Comparison of ENCODE assay signal across 11 cellular contexts in the genomic region with DNA sequence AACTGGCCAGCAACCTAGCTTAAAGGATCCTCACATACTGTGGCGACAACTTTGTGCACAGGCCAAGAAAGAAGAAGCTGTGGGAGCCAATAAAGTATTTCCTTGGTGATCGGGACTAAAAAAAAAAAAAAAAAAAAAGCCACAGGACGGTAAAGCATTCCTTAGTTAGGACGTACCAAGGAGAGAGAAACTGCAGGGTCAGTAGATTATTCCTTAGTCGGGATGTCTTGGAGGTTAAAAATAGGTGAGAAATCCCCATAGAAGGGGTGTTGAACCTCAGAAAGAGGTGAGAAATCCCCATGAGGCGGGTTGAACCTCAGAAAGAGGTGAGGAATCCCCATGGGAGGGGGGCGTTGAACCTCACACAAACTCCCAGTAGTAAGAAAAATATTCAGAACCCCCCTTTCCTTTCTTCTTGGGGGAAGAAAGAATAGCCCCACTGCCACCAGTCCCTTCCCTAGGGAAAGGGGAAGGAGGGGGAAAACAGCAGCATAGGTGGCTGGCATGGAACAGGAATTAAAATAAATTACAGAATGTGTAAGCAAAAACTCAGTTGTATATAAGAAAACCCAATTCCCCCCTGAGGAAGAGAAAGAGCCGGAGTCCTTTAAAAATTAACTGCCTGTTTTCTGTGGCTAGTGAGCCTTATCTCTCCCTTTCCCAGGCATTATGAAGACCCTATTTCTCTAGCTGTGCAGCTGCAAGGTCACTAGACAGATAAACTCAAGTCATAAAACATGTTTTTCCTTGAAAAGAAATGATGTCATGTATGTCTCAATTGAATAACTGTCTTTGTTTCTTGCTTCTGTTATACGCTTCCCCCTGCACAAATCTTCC. TPM values are rescaled to one million over a fixed set of nuclear protein-coding genes. Genes with fewer than 3 reads are reported as not detected.
DNase-seq lines count a peak whose midpoint lies in the region; FAIRE-seq and TF ChIP-seq lines count a peak whose summit lies in the region.
"Had no signal": no experiment of that assay in that cellular context is flagged by ENCODE, and none has a peak within 500 bp of the region (broad histone marks: within the 10 kb centered on the region; RNA-seq: fewer than 3 reads in every experiment).

No MANE protein-coding gene starts in this region.

- H4K20me1 ChIP-seq in SK-N-SH (ENCODE audit: insufficient read depth), result no peaks in the 10 kb centered on the region

- H3K9me3 ChIP-seq in kidney (ENCODE audit: control insufficient read depth in 1 of 2, low read length in 2 of 2), result no peaks in the 10 kb centered on the region
- no peaks in the 10 kb centered on the region for H3K9me3 ChIP-seq in testis
- H3K9me3 ChIP-seq in SK-N-SH, result no peaks in the 10 kb centered on the region

- CTCF ChIA-PET in activated CD4-positive, alpha-beta T cell treated with anti-CD3 and anti-CD28 coated beads, Interleukin-2, amount 10 ng/mL, durations not matched to agents 7 days and 5 days (lab: Charles Lee), result interaction anchor here (0.6 kb wide), 2 partner anchors 1086 to 1325 kb away, joined by 3 to 4 read pairs; no protein-coding TSS in a partner anchor
- CTCF ChIA-PET in SK-N-SH (lab: Yijun Ruan, JAX), result no interaction called here

- TF ChIP-seq EP300 in SK-N-SH (IDR thresholded peaks at IDR 0.05; ENCODE audit: borderline replicate concordance in 1 of 2, low read depth in 1 of 2, low read length in 1 of 2), result no peak

- peaks cover 13% of the 10 kb centered on the region for H3K4me1 Mint-ChIP-seq in activated CD4-positive, alpha-beta T cell treated with anti-CD3 and anti-CD28 coated beads, Interleukin-2, amount 10 ng/mL, durations not matched to agents 7 days and 5 days

- H3K36me3 ChIP-seq in kidney (ENCODE audit: control insufficient read depth in 1 of 2, insufficient read depth in 2 of 2, low read length in 2 of 2) (no peaks in the 10 kb centered on the region), testis (ENCODE audit: low read depth, missing control alignments) (no peaks in the 10 kb centered on the region), SK-N-SH (replicated peaks in 1 of 2; ENCODE audit: control insufficient read depth in 1 of 2, insufficient read depth in 2 of 2, low read length in 1 of 2) (no peaks in the 10 kb centered on the region)

- H3K4me1 ChIP-seq in kidney (ENCODE audit: control insufficient read depth in 1 of 2, insufficient read depth in 1 of 2, low read depth in 1 of 2, low read length in 2 of 2) (peaks cover 5 to 18% of the 10 kb centered on the region in 2 donors), testis (peaks cover 23% of the 10 kb centered on the region), SK-N-SH (ENCODE audit: control insufficient read depth in 1 of 2, insufficient read depth in 2 of 2, low read depth in 1 of 2, low read length in 1 of 2) (peaks cover 0 to 9% of the 10 kb centered on the region in 2 experiments; a peak in 1 of 4 replicates)

- FAIRE-seq in kidney (lab: Jason Lieb, UNC), result no peak

- no peak overlapping the region for H3K4me2 ChIP-seq in SK-N-SH

- POLR2A ChIA-PET in activated CD4-positive, alpha-beta T cell treated with anti-CD3 and anti-CD28 coated beads, Interleukin-2, amount 10 ng/mL, durations not matched to agents 7 days and 5 days (lab: Charles Lee), result no interaction called here
- POLR2A ChIA-PET in SK-N-SH (lab: Yijun Ruan, JAX), result no interaction called here

- no peak overlapping the region for H3K4me3 Mint-ChIP-seq in activated CD4-positive, alpha-beta T cell treated with anti-CD3 and anti-CD28 coated beads, Interleukin-2, amount 10 ng/mL, durations not matched to agents 7 days and 5 days
- H3K4me3 Mint-ChIP-seq: activated CD4-positive, alpha-beta memory T cell treated with anti-CD3 and anti-CD28 coated beads for 36 hours had no signal

- no peak for TF ChIP-seq POLR2A in testis (IDR thresholded peaks at IDR 0.05)

- H3F3A ChIP-seq in SK-N-SH (replicated peaks; ENCODE audit: insufficient read depth), result no peaks in the 10 kb centered on the region

- H3K27me3 Mint-ChIP-seq in activated CD4-positive, alpha-beta T cell treated with anti-CD3 and anti-CD28 coated beads, Interleukin-2, amount 10 ng/mL, durations not matched to agents 7 days and 5 days, result peaks cover 17% of the 10 kb centered on the region
- H3K27me3 Mint-ChIP-seq: activated CD4-positive, alpha-beta memory T cell treated with anti-CD3 and anti-CD28 coated beads for 36 hours had no signal

- no peak for TF ChIP-seq RAD21 in SK-N-SH (IDR thresholded peaks at IDR 0.05; ENCODE audit: low read length)

- H3K4me3 ChIP-seq in kidney (ENCODE audit: low read length in 2 of 2) (peak overlapping the region; percentile 91 to 95), testis (peak overlapping the region; percentile 70 to 71), SK-N-SH (ENCODE audit: low read depth in 2 of 2, low read length in 1 of 2) (no peak overlapping the region)

- peak overlapping the region; percentile 37 for H3K27ac Mint-ChIP-seq in activated CD4-positive, alpha-beta T cell treated with anti-CD3 and anti-CD28 coated beads, Interleukin-2, amount 10 ng/mL, durations not matched to agents 7 days and 5 days
- H3K27ac Mint-ChIP-seq: activated CD4-positive, alpha-beta memory T cell treated with anti-CD3 and anti-CD28 coated beads for 36 hours had no signal

- TF ChIP-seq CTCF in VCaP (conservative IDR thresholded peaks at IDR 0.05) (no peak), kidney (IDR thresholded peaks at IDR 0.05; ENCODE audit: borderline replicate concordance, extremely low read depth, insufficient read depth) (no peak), testis (IDR thresholded peaks at IDR 0.05) (no peak), SK-N-SH (IDR thresholded peaks at IDR 0.05) (no peak)

- no peaks in the 10 kb centered on the region for H3K9me2 ChIP-seq in SK-N-SH

- H3K36me3 Mint-ChIP-seq in activated CD4-positive, alpha-beta T cell treated with anti-CD3 and anti-CD28 coated beads, Interleukin-2, amount 10 ng/mL, durations not matched to agents 7 days and 5 days (ENCODE audit: low read depth), result peaks cover 4% of the 10 kb centered on the region

- peaks cover 5% of the 10 kb centered on the region for H3K9me3 Mint-ChIP-seq in activated CD4-positive, alpha-beta T cell treated with anti-CD3 and anti-CD28 coated beads, Interleukin-2, amount 10 ng/mL, durations not matched to agents 7 days and 5 days

- H3K9ac ChIP-seq in kidney (ENCODE audit: low read length in 2 of 2), result peak overlapping the region; percentile 98 to 99
- no peak overlapping the region for H3K9ac ChIP-seq in SK-N-SH

- DNase-seq in activated CD4-positive, alpha-beta T cell treated with anti-CD3 and anti-CD28 coated beads, Interleukin-2, amount 10 ng/mL, durations not matched to agents 7 days and 5 days, result no peak
- DNase-seq in activated CD4-positive, alpha-beta T cell treated with anti-CD3 and anti-CD28 coated beads for 1 hour, result no peak
- DNase-seq in kidney, result no peak
- DNase-seq in testis, result peak; percentile 22
- no peak for DNase-seq in activated effector memory CD4-positive, alpha-beta T cell treated with Interleukin-2 at 50 U/mL for 16 hours
- no peak for DNase-seq in SK-N-SH
- DNase-seq in SKM-1 treated with dmso at 0.1 percent for 144 hours (lab: John Stamatoyannopoulos, UW; ENCODE audit: unreplicated experiment), result no peak
- DNase-seq: activated CD4-positive, alpha-beta memory T cell treated with anti-CD3 and anti-CD28 coated beads for 36 hours; NCI-H1417 treated with DMSO at 0.1 percent for 48 hours had no signal

- H3K27me3 ChIP-seq in testis, result no peaks in the 10 kb centered on the region
- H3K27me3 ChIP-seq in SK-N-SH (ENCODE audit: insufficient read depth), result no peaks in the 10 kb centered on the region

- intact Hi-C loops in kidney (cut with DNase I), result no loop called here
- intact Hi-C loops in testis (cut with DNase I; ENCODE audit: low total_unique reads), result no loop called here

- peak overlapping the region; percentile 96 for H3K27ac ChIP-seq in VCaP
- H3K27ac ChIP-seq in kidney (ENCODE audit: low read depth in 2 of 2, low read length in 2 of 2), result peak overlapping the region; percentile 97 to 99
- peak overlapping the region; percentile 93 to 99 for H3K27ac ChIP-seq in testis
- H3K27ac ChIP-seq in SK-N-SH (ENCODE audit: low read depth in 2 of 2, low read length in 1 of 2), result no peak overlapping the region

- H3K79me2 ChIP-seq in SK-N-SH (ENCODE audit: insufficient read depth), result no peaks in the 10 kb centered on the region

- 31 to 41% methylated on average over 9 of the region's 9 CpGs for WGBS in testis, 2 donors
- WGBS in SK-N-SH (ENCODE audit: low lambda C conversion rate), result 85% methylated on average over 9 of the region's 9 CpGs

- H2AFZ ChIP-seq in SK-N-SH (ENCODE audit: low read depth), result no peak overlapping the region

RNA-seq across cellular contexts. Expression of a gene that starts 26.8 kb away (rescaled TPM):
- under 1 TPM; 0.12 TPM for total RNA-seq in activated CD4-positive, alpha-beta T cell treated with anti-CD3 and anti-CD28 coated beads, Interleukin-2, amount 10 ng/mL, durations not matched to agents 7 days and 5 days
- total RNA-seq in kidney (5.2 TPM), testis (1 to 10 TPM; 1.3 to 2.8 TPM)
- polyA plus RNA-seq in kidney (ENCODE audit: insufficient read depth, low read depth, low replicate concordance) (0.75 TPM), testis (ENCODE audit: insufficient read depth, low read depth, low replicate concordance) (5.4 TPM), SK-N-SH (2012; rRNA removed) (not detected in 2 replicates)
- not detected in 2 replicates for polyA plus RNA-seq in SK-N-SH (2012; cell fraction: cytosol; rRNA removed)
- not detected in 2 replicates for polyA plus RNA-seq in SK-N-SH (2012; cell fraction: nucleus; rRNA removed)
- polyA plus RNA-seq: BJ had no signal

RNA-seq across cellular contexts. Expression of a gene that starts 46.5 kb away (rescaled TPM):
- not detected for total RNA-seq in activated CD4-positive, alpha-beta T cell treated with anti-CD3 and anti-CD28 coated beads, Interleukin-2, amount 10 ng/mL, durations not matched to agents 7 days and 5 days
- total RNA-seq in kidney, result 1.4 TPM
- polyA plus RNA-seq in kidney (ENCODE audit: insufficient read depth, low read depth, low replicate concordance), result not detected
- not detected for total RNA-seq in testis
- polyA plus RNA-seq in testis (ENCODE audit: insufficient read depth, low read depth, low replicate concordance), result not detected
- polyA plus RNA-seq in SK-N-SH (2012; rRNA removed), result not detected in 2 replicates
- not detected in 2 replicates for polyA plus RNA-seq in SK-N-SH (2012; cell fraction: cytosol; rRNA removed)
- not detected in 2 replicates for polyA plus RNA-seq in SK-N-SH (2012; cell fraction: nucleus; rRNA removed)
- total RNA-seq: activated CD4-positive, alpha-beta memory T cell treated with anti-CD3 and anti-CD28 coated beads for 36 hours had no signal
- polyA plus RNA-seq: BJ had no signal

RNA-seq across cellular contexts. Expression of a gene that starts 55.4 kb away (rescaled TPM):
- under 1 TPM in 1 of 2 experiments, not detected in 1; 0.27 TPM for total RNA-seq in activated CD4-positive, alpha-beta T cell treated with anti-CD3 and anti-CD28 coated beads, Interleukin-2, amount 10 ng/mL, durations not matched to agents 7 days and 5 days
- total RNA-seq in kidney (5.5 TPM), testis (under 1 TPM; 0.71 to 0.87 TPM)
- polyA plus RNA-seq in kidney (ENCODE audit: insufficient read depth, low read depth, low replicate concordance) (0.37 TPM), testis (ENCODE audit: insufficient read depth, low read depth, low replicate concordance) (1.6 TPM), SK-N-SH (2012; rRNA removed) (not detected in 2 replicates)
- polyA plus RNA-seq in SK-N-SH (2012; cell fraction: cytosol; rRNA removed), result not detected in 2 replicates
- not detected in 2 replicates for polyA plus RNA-seq in SK-N-SH (2012; cell fraction: nucleus; rRNA removed)

RNA-seq across cellular contexts. Expression of a gene that starts 57.3 kb away (rescaled TPM):
- not detected for total RNA-seq in activated CD4-positive, alpha-beta T cell treated with anti-CD3 and anti-CD28 coated beads, Interleukin-2, amount 10 ng/mL, durations not matched to agents 7 days and 5 days
- total RNA-seq in kidney (0.72 TPM), testis (1 to 10 TPM in 1 of 2 donors, not detected in 1; 1.3 TPM)
- polyA plus RNA-seq in kidney (ENCODE audit: insufficient read depth, low read depth, low replicate concordance) (not detected), testis (ENCODE audit: insufficient read depth, low read depth, low replicate concordance) (not detected), SK-N-SH (2012; rRNA removed) (not detected in 2 replicates)
- polyA plus RNA-seq in SK-N-SH (2012; cell fraction: cytosol; rRNA removed), result not detected in 2 replicates
- not detected in 2 replicates for polyA plus RNA-seq in SK-N-SH (2012; cell fraction: nucleus; rRNA removed)
- total RNA-seq: activated CD4-positive, alpha-beta memory T cell treated with anti-CD3 and anti-CD28 coated beads for 36 hours had no signal
- polyA plus RNA-seq: BJ had no signal

Comparison
In these comparisons a context has a peak if more than half of its experiments do, and no peak if none do; other contexts are left out.
1. H3K27ac ChIP-seq: peak in VCaP (single experiment), kidney (2 of 2) and testis (2 of 2); none in SK-N-SH (0 of 2).
2. H3K4me3 ChIP-seq: peak in kidney (2 of 2) and testis (2 of 2); none in SK-N-SH (0 of 2).